8 cellular contexts compared by ENCODE assay signal in the genomic region with DNA sequence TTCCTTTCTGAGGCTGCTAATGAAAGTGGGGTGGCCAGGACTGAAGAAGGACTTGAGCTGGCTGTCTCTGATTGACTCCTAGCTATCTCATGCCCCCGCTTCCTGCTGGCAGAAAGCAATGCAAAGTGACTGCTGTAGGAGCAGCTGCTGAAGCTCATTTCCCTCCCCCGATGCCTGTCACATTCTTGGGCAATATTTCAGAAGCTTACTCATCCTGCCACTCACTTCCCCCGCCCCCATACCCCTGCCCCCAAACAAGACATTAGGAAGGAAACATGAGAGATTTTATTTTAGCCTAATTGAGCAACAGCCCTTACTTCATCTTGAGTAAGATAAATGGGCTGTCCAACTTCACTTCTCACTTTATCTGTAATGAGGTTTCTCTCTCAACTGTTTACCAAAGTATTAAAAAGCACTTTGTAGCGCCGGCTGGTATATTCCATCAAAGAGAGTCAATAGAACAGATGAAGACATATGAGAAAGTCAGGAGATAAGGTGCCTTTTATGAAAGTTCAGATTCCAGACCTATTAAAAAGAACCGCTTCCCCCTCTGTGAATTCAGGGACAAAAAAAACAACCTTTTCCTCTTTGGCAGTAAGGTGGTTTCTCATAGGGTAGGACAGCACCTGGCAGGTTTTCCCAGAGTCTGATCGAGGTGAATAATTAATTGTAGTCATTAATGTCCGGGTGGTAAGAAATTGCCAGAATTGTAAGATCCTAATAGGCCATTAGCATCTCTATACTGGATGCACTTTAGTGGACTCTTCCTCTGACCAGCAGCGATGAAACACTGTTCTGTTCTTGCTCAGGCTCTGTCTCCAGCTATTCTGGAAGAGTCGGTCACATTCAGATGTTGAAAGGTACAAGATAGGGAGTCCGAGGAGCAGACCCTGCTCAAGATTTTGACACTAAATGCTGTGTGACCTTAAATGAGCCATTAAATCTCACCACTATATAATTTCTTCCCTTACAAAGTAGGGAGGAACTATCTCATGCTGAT.
A peak's percentile ranks its signal among the peaks of the same experiment; 100 is the strongest.
DNase-seq lines count a peak whose midpoint lies in the region; ATAC-seq lines count a peak whose summit lies in the region.

No MANE protein-coding gene starts in this region.

- DNase-seq in activated naive CD4-positive, alpha-beta T cell treated with Interleukin-2 at 50 U/mL for 16 hours = peak; percentile 38
- DNase-seq in activated naive CD4-positive, alpha-beta T cell (lab: John Stamatoyannopoulos, UW) = no peak
- DNase-seq in NCI-H146 (lab: John Stamatoyannopoulos, UW) (peak; percentile 86), T-helper 17 cell (no peak), dedifferentiated amniotic fluid mesenchymal stem cell (ENCODE audit: extremely low spot score) (peak; percentile 76), memory B cell (ENCODE audit: low spot score in 2 of 2) (no peak)
- peak; percentile 23 to 30 for DNase-seq in stimulated activated CD8-positive, alpha-beta memory T cell treated with anti-CD3 and anti-CD28 coated beads, Interleukin-2, amount 100 ng/mL, for 48 hours (ENCODE audit: low read depth in 2 of 2)

- H3K9me3 Mint-ChIP-seq in memory B cell = no peaks in the 10 kb centered on the region

- H3K4me1 Mint-ChIP-seq in T-helper 17 cell (peaks cover 4% of the 10 kb centered on the region), memory B cell (peaks cover 10% of the 10 kb centered on the region)

- ATAC-seq in HG02938 (IDR thresholded peaks at IDR 0.05; ENCODE audit: unreplicated experiment) (peak; percentile 87), T-helper 17 cell (peak; percentile 57), memory B cell (ENCODE audit: low read depth) (peak; percentile 59)

- peaks cover 26% of the 10 kb centered on the region for H3K27me3 Mint-ChIP-seq in T-helper 17 cell
- H3K27me3 Mint-ChIP-seq in memory B cell = no peaks in the 10 kb centered on the region

- no peaks in the 10 kb centered on the region for H3K9me3 ChIP-seq in T-helper 17 cell (ENCODE audit: control insufficient read depth, low read length, poor library complexity, severe bottlenecking)

- H3K4me3 Mint-ChIP-seq in T-helper 17 cell (no peak overlapping the region), memory B cell (no peak overlapping the region)

- H3K36me3 Mint-ChIP-seq in T-helper 17 cell (ENCODE audit: low read depth) (no peaks in the 10 kb centered on the region), memory B cell (no peaks in the 10 kb centered on the region)

- H3K27ac Mint-ChIP-seq in T-helper 17 cell (peak overlapping the region; percentile 51), memory B cell (peak overlapping the region; percentile 57)

Comparison
In these comparisons a context has a peak if more than half of its experiments do, and no peak if none do; other contexts are left out.
1. DNase-seq: peak in activated naive CD4-positive, alpha-beta T cell treated with Interleukin-2 at 50 U/mL for 16 hours (single experiment), NCI-H146 (single experiment), dedifferentiated amniotic fluid mesenchymal stem cell (single experiment) and stimulated activated CD8-positive, alpha-beta memory T cell treated with anti-CD3 and anti-CD28 coated beads, Interleukin-2, amount 100 ng/mL, for 48 hours (2 of 2); none in activated naive CD4-positive, alpha-beta T cell (0 of 4), T-helper 17 cell (0 of 3) and memory B cell (0 of 2).
2. Peak in every context shown above with its lines, with median percentiles within 50 percentile points of each other: ATAC-seq.